In genomic region chr10:113133497-113133896, GRCh38 we compare ENCODE assay signal across 14 cellular contexts.
DNase-seq lines count a peak whose midpoint lies in the region; ATAC-seq and TF ChIP-seq lines count a peak whose summit lies in the region.
"Had no signal": no experiment of that assay in that cellular context is flagged by ENCODE, and none has a peak within 500 bp of the region (broad histone marks: within the 10 kb centered on the region; RNA-seq: fewer than 3 reads in every experiment).

No MANE protein-coding gene starts in this region.

- H2BK12ac ChIP-seq in H9 (ENCODE audit: insufficient read length, low read depth, low read length) = no peak overlapping the region

- no peak overlapping the region for H3K56ac ChIP-seq in H9 (ENCODE audit: insufficient read length, low read depth, low read length)

- H3K27me3 Mint-ChIP-seq in H9 (ENCODE audit: low read depth) = no peaks in the 10 kb centered on the region
- H3K27me3 Mint-ChIP-seq in WTC11 (ENCODE audit: low read depth) = no peaks in the 10 kb centered on the region

- H3K14ac ChIP-seq in H9 (ENCODE audit: insufficient read depth, low read length) = no peak overlapping the region

- H2BK20ac ChIP-seq in H9 (ENCODE audit: low read depth, low read length, poor library complexity, severe bottlenecking) = no peak overlapping the region

- H4K91ac ChIP-seq in H9 (ENCODE audit: insufficient read length, low read depth, low read length) = no peak overlapping the region

- H4K20me1 ChIP-seq in H9 (ENCODE audit: control insufficient read depth, insufficient read depth, insufficient read length) = no peaks in the 10 kb centered on the region

- no peak overlapping the region for H3K18ac ChIP-seq in H9 (ENCODE audit: insufficient read length, low read depth, low read length)

- no peak overlapping the region for H3K9ac ChIP-seq in H9 (ENCODE audit: extremely low read depth, insufficient read length, low read length)

- intact Hi-C loops in stomach (cut with DNase I; ENCODE audit: low total_unique reads) = no loop called here
- intact Hi-C loops in posterior vena cava (cut with DNase I) = loop anchor here in 1 of 2 donors (2.0 kb wide), 1 partner anchor 19 kb away; no protein-coding TSS in a partner anchor

- CTCF ChIA-PET in WTC11 (lab: Charles Lee) = interaction anchor here (1.1 kb wide), 1 partner anchor 251 kb away, joined by 3 read pairs; no protein-coding TSS in a partner anchor

- TF ChIP-seq EP300 in stomach (IDR thresholded peaks at IDR 0.05) = no peak

- H3K23ac ChIP-seq in H9 (ENCODE audit: insufficient read length, low read depth, low read length) = no peak overlapping the region

- peaks cover 0 to 6% (median 0%) of the 10 kb centered on the region in 4 donors for H3K36me3 ChIP-seq in stomach
- H3K36me3 ChIP-seq: ascending aorta had no signal

- H3K36me3 Mint-ChIP-seq in H9 (ENCODE audit: insufficient read depth in 1 of 3, low read depth in 3 of 3) (peaks cover 0 to 7% (median 4%) of the 10 kb centered on the region in 3 experiments; a peak in 4 of 7 replicates), WTC11 (no peaks in the 10 kb centered on the region)

- DNase-seq in H9 = no peak
- DNase-seq in WTC11 (ENCODE audit: low spot score) = no peak
- DNase-seq in kidney glomerular epithelial cell (lab: John Stamatoyannopoulos, UW) = peak; percentile 51
- DNase-seq in stomach = no peak
- no peak for DNase-seq in posterior vena cava (ENCODE audit: low spot score)
- DNase-seq in DMS 273 treated with DMSO at 0.1 percent for 48 hours (lab: John Stamatoyannopoulos, UW) = no peak
- DNase-seq: activated T-cell treated with anti-CD3 and anti-CD28 coated beads for 4 hours, left colon, NCI-H1417, PC-9 had no signal

- TF ChIP-seq CTCF in H9 (conservative IDR thresholded peaks at IDR 0.05) (no peak), WTC11 (IDR thresholded peaks at IDR 0.05) (no peak), stomach (IDR thresholded peaks at IDR 0.05) (no peak)

- no peak overlapping the region for H2BK120ac ChIP-seq in H9 (ENCODE audit: low read depth, low read length, poor library complexity, severe bottlenecking)

- H3K27ac ChIP-seq in H9 (ENCODE audit: insufficient read length, low read depth, low read length) (no peak overlapping the region), stomach (peak overlapping the region; percentile 23 to 77 (median 70))
- H3K27ac ChIP-seq: ascending aorta, epithelial cell of prostate, PC-9, VCaP had no signal

- H2AK5ac ChIP-seq in H9 (ENCODE audit: insufficient read length, low read length) = no peak overlapping the region

- no peak for TF ChIP-seq POLR2A in stomach (IDR thresholded peaks at IDR 0.05)

- H3K9me3 Mint-ChIP-seq in H9 = no peaks in the 10 kb centered on the region
- no peaks in the 10 kb centered on the region for H3K9me3 Mint-ChIP-seq in WTC11

- WGBS in H9 (ENCODE audit: extremely low coverage, insufficient read length, low lambda C conversion rate) = no CpG with 5 or more reads among the region's 5 CpGs
- 42 to 70% (median 60%) methylated on average over 5 of the region's 5 CpGs for WGBS in stomach, 5 donors

- H4K8ac ChIP-seq in H9 (replicated peaks; ENCODE audit: insufficient read length, low read depth, low read length) = no peak overlapping the region

- no peaks in the 10 kb centered on the region for H3K23me2 ChIP-seq in H9 (ENCODE audit: insufficient read length, low read depth, low read length, poor library complexity, severe bottlenecking)

- H3K79me2 ChIP-seq in H9 (ENCODE audit: insufficient read depth, low read length) = peaks cover 9% of the 10 kb centered on the region; the same call in 1 of the 2 replicates

- H3K79me1 ChIP-seq in H9 (ENCODE audit: insufficient read depth, low read depth, low read length, poor library complexity, severe bottlenecking) = peaks cover 3% of the 10 kb centered on the region

- H3T11ph ChIP-seq in H9 (ENCODE audit: low read length) = no peak overlapping the region

- H3K9me3 ChIP-seq in H9 (ENCODE audit: control insufficient read depth, low read depth, low read length) = no peaks in the 10 kb centered on the region
- H3K9me3 ChIP-seq in stomach = no peaks in the 10 kb centered on the region
- H3K9me3 ChIP-seq: ascending aorta had no signal

- no peak overlapping the region for H3K4me3 ChIP-seq in stomach
- H3K4me3 ChIP-seq: ascending aorta, PC-9 had no signal

- H3K27ac Mint-ChIP-seq in H9 = peak overlapping the region; percentile 77 to 94 (median 85)
- H3K27ac Mint-ChIP-seq in WTC11 = peak overlapping the region; percentile 53

- H3K4me3 Mint-ChIP-seq in H9 = peak overlapping the region in 1 of 2 experiments; percentile 20; a peak in 3 of 5 replicates
- no peak overlapping the region for H3K4me3 Mint-ChIP-seq in WTC11

- H3K4me2 ChIP-seq in H9 (ENCODE audit: insufficient read depth, insufficient read length, low read length) = no peak overlapping the region
- H3K4me2 ChIP-seq: PC-9 had no signal

- H3K4me1 ChIP-seq in H9 (ENCODE audit: insufficient read depth, low read length) (peaks cover 37% of the 10 kb centered on the region; the same call in 1 of the 2 replicates), stomach (peaks cover 0 to 75% (median 33%) of the 10 kb centered on the region in 4 donors)

- no peak overlapping the region for H4K5ac ChIP-seq in H9 (ENCODE audit: insufficient read length, low read depth, low read length)

- ATAC-seq in WTC11 (no peak), GM19467 (IDR thresholded peaks at IDR 0.05; ENCODE audit: unreplicated experiment) (no peak)

- no peak overlapping the region for H3K4ac ChIP-seq in H9 (ENCODE audit: low read depth, low read length)

- H3K27me3 ChIP-seq in H9 (ENCODE audit: insufficient read depth, low read length) (no peaks in the 10 kb centered on the region), stomach (no peaks in the 10 kb centered on the region)
- H3K27me3 ChIP-seq: ascending aorta had no signal

- no peak overlapping the region for H2BK5ac ChIP-seq in H9 (ENCODE audit: insufficient read length, low read length)

- no peak overlapping the region for H2AFZ ChIP-seq in H9 (ENCODE audit: low read length)
- H2AFZ ChIP-seq: PC-9 had no signal

- no peak overlapping the region for H2BK15ac ChIP-seq in H9 (ENCODE audit: low read depth, low read length)

- POLR2A ChIA-PET in WTC11 (lab: Charles Lee) = no interaction called here

- H3K4me1 Mint-ChIP-seq in H9 (peaks cover 92 to 99% of the 10 kb centered on the region in 2 experiments), WTC11 (peaks cover 92% of the 10 kb centered on the region)

TF ChIP-seq in WTC11, 78 proteins besides CTCF, POLR2A, EP300 and RAD21 (continues in another document):
- TF ChIP-seq ZNF396 (CRISPR knock-in tag; IDR thresholded peaks at IDR 0.05; ENCODE audit: borderline replicate concordance) = no peak
- no peak for TF ChIP-seq ZNF232 (CRISPR knock-in tag; IDR thresholded peaks at IDR 0.05)
- no peak for TF ChIP-seq IRF1 (CRISPR knock-in tag; IDR thresholded peaks at IDR 0.05)
- no peak for TF ChIP-seq MYBL2 (CRISPR knock-in tag; IDR thresholded peaks at IDR 0.05)
- TF ChIP-seq SP1 (CRISPR knock-in tag; conservative IDR thresholded peaks at IDR 0.05) = no peak
- no peak for TF ChIP-seq ZNF281 (CRISPR knock-in tag; IDR thresholded peaks at IDR 0.05)
- TF ChIP-seq ZNF512 (CRISPR knock-in tag; IDR thresholded peaks at IDR 0.05; ENCODE audit: borderline replicate concordance) = no peak
- TF ChIP-seq NFE2L1 (CRISPR knock-in tag; IDR thresholded peaks at IDR 0.05) = no peak
- no peak for TF ChIP-seq FOXP1 (CRISPR knock-in tag; IDR thresholded peaks at IDR 0.05; ENCODE audit: borderline replicate concordance)
